36 cellular contexts compared by ENCODE assay signal in the genomic region with DNA sequence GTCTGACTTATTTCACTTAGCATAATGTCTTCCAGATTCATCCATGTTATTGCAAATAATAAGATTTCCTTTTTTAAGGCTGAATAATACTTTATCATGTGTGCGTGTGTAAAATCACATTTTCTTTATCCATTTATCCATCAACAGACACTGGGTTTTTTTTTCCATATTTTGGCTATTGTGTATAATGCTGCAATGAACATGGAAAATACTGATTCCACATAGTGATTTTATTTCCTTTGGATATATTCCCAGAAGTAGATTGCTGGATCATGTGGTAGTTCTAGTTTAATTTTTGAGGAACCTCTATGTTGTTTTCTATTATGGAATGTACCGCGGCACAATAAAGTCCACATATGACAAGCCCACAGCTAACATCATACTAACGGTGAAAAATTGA.
"Had no signal": no experiment of that assay in that cellular context is flagged by ENCODE, and none has a peak within 500 bp of the region (broad histone marks: within the 10 kb centered on the region; RNA-seq: fewer than 3 reads in every experiment).

No MANE protein-coding gene starts in this region.

- H3K9me3 ChIP-seq: MG63 had no signal

- H3K27me3 ChIP-seq: MG63 had no signal

- H3K27ac ChIP-seq: KMS-11 had no signal

- DNase-seq: Karpas-422, Kasumi-1, MG63, MM.1S, MV-4-11, NCI-H1048, NCI-H1092, NCI-H1092 treated with DMSO at 0.1 percent for 48 hours, NCI-H1105, NCI-H1105 treated with DMSO at 0.1 percent for 48 hours, NCI-H1417, NCI-H1417 treated with DMSO at 0.1 percent for 48 hours, NCI-H1436, NCI-H1436 treated with DMSO at 0.1 percent for 48 hours, NCI-H146, NCI-H1694, NCI-H1694 treated with DMSO at 0.1 percent for 48 hours, NCI-H187, NCI-H187 treated with DMSO at 0.1 percent for 48 hours, NCI-H1930, NCI-H2029, NCI-H2029 treated with DMSO at 0.1 percent for 48 hours, NCI-H2081, NCI-H2081 treated with DMSO at 0.1 percent for 48 hours, NCI-H2107, NCI-H2171, NCI-H2171 treated with DMSO at 0.1 percent for 48 hours, NCI-H2227 treated with DMSO at 0.1 percent for 48 hours, NCI-H226, NCI-H345, NCI-H446, NCI-H446 treated with DMSO at 0.1 percent for 48 hours, NCI-H510A, NCI-H510A treated with DMSO at 0.1 percent for 48 hours, NCI-H524 had no signal

- H3K4me3 ChIP-seq: MG63 had no signal

- H3K36me3 ChIP-seq: MG63 had no signal
